Comparison of ENCODE assay signal across 8 cellular contexts in the genomic region with DNA sequence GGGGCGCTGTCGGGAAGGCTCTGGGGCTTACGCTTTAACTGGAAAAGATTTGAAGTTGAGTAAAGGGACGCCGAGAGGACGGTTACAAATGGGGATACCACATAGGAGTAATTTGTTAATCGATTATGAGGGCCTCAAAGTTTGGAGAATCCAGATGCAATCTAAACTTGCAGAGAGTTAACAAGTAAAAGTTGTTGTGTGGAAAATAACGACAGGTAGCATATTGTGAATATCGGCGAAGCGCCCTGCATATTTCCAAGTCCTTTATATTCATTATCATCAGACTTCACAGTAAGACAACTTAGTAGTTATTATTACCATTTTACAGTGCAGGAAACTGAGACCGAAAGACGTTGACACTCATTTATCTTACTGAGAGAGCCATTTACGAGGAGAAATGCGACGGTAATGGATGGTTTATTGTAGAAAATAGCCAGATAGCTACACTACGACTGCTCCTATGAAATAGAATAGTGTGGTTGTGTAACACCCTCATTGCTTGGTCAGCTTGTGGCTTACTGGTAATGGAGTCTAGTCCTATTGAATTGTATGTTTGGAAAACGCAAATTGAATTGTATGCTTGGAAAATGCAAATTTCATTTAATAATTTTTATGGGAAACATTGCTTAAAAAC. TPM values are rescaled to one million over a fixed set of nuclear protein-coding genes. Genes with fewer than 3 reads are reported as not detected.
A peak's percentile ranks its signal among the peaks of the same experiment; 100 is the strongest.
DNase-seq lines count a peak whose midpoint lies in the region; ATAC-seq and TF ChIP-seq lines count a peak whose summit lies in the region.

No MANE protein-coding gene starts in this region.

- no peaks in the 10 kb centered on the region for H3K9me3 ChIP-seq in CD8-positive, alpha-beta T cell (ENCODE audit: low read length)
- no peaks in the 10 kb centered on the region for H3K9me3 ChIP-seq in thyroid gland

- TF ChIP-seq CTCF in CD8-positive, alpha-beta T cell (IDR thresholded peaks at IDR 0.05), result no peak
- TF ChIP-seq CTCF in astrocyte of the cerebellum (IDR thresholded peaks at IDR 0.05; ENCODE audit: low read depth, low read length, missing control alignments), result no peak
- TF ChIP-seq CTCF in thyroid gland (IDR thresholded peaks at IDR 0.05), result no peak

- peaks cover 6% of the 10 kb centered on the region for H3K27me3 ChIP-seq in CD8-positive, alpha-beta T cell (ENCODE audit: insufficient read depth, low read length)
- peaks cover 4% of the 10 kb centered on the region for H3K27me3 ChIP-seq in thyroid gland

- no peak for DNase-seq in CD8-positive, alpha-beta T cell
- DNase-seq in astrocyte of the cerebellum (ENCODE audit: low read depth) (no peak), left kidney (ENCODE audit: low read depth, low spot score) (peak; percentile 28), thyroid gland (no peak), NCI-H146 (lab: John Stamatoyannopoulos, UW) (no peak), iPS-NIHi7 (ENCODE audit: extremely low spot score) (no peak), COLO668 (lab: John Stamatoyannopoulos, UW; ENCODE audit: unreplicated experiment) (no peak)

- H3K27ac ChIP-seq in CD8-positive, alpha-beta T cell (ENCODE audit: low read depth, low read length), result peak overlapping the region; percentile 86
- peak overlapping the region; percentile 85 to 93 (median 88) for H3K27ac ChIP-seq in thyroid gland

- H3K4me1 ChIP-seq in CD8-positive, alpha-beta T cell (ENCODE audit: insufficient read depth, low read length), result peaks cover 51% of the 10 kb centered on the region
- H3K4me1 ChIP-seq in thyroid gland, result peaks cover 41 to 50% of the 10 kb centered on the region in 2 donors

- whole genome bisulfite sequencing in thyroid gland, 2 donors, result 1 to 2% methylated on average over 18 of the region's 18 CpGs

- peaks cover 67% of the 10 kb centered on the region for H3K4me1 Mint-ChIP-seq in CD8-positive, alpha-beta T cell (ENCODE audit: low read depth)

- H3K4me3 ChIP-seq in CD8-positive, alpha-beta T cell (ENCODE audit: low read depth, low read length), result peak overlapping the region; percentile 73
- H3K4me3 ChIP-seq in astrocyte of the cerebellum (ENCODE audit: low read depth, low read length) (peak overlapping the region; percentile 84), thyroid gland (replicated peaks in 1 of 3) (peak overlapping the region; percentile 78 to 98 (median 89))

- H3K9me3 Mint-ChIP-seq in CD8-positive, alpha-beta T cell, result no peaks in the 10 kb centered on the region

- no peaks in the 10 kb centered on the region for H3K36me3 ChIP-seq in CD8-positive, alpha-beta T cell (ENCODE audit: insufficient read depth, low read length)
- no peaks in the 10 kb centered on the region for H3K36me3 ChIP-seq in thyroid gland

- peaks cover 24% of the 10 kb centered on the region for H3K27me3 Mint-ChIP-seq in CD8-positive, alpha-beta T cell (ENCODE audit: low read depth)

- no peak for ATAC-seq in CD8-positive, alpha-beta T cell

- H3K27ac Mint-ChIP-seq in CD8-positive, alpha-beta T cell, result peak overlapping the region; percentile 90

- POLR2A ChIA-PET in CD8-positive, alpha-beta T cell (lab: Charles Lee), result interaction anchor here (0.6 to 4.0 kb wide), 6 partner anchors 21 to 106 kb away, joined by 3 to 15 read pairs (median 4); a partner anchor contains a TSS

- TF ChIP-seq POLR2A in thyroid gland (IDR thresholded peaks at IDR 0.05), result no peak

- peak overlapping the region; percentile 89 for H3K4me3 Mint-ChIP-seq in CD8-positive, alpha-beta T cell

- no peak for TF ChIP-seq RAD21 in Ishikawa (IDR thresholded peaks at IDR 0.05; ENCODE audit: low read depth)

- TF ChIP-seq EP300 in Ishikawa (IDR thresholded peaks at IDR 0.05; ENCODE audit: borderline replicate concordance), result no peak

- CTCF ChIA-PET in CD8-positive, alpha-beta T cell (lab: Charles Lee), result interaction anchor here (0.7 to 1.1 kb wide), 3 partner anchors 11 to 161 kb away, joined by 3 to 4 read pairs (median 4); a partner anchor contains a TSS

- in situ Hi-C loops in astrocyte of the cerebellum (cut with HindIII; ENCODE audit: low sequenced_read_pairs), result no loop called here

- intact Hi-C loops in CD8-positive, alpha-beta T cell (cut with DNase I, micrococcal nuclease), result loop anchor here (1.0 to 10.0 kb wide), 11 partner anchors 73 to 1620 kb away; a partner anchor contains a TSS
- intact Hi-C loops in thyroid gland (cut with DNase I), result no loop called here

- peaks cover 7% of the 10 kb centered on the region for H3K36me3 Mint-ChIP-seq in CD8-positive, alpha-beta T cell

TF ChIP-seq in Ishikawa, 13 proteins besides CTCF, POLR2A, EP300 and RAD21:
- TF ChIP-seq TEAD4 (IDR thresholded peaks at IDR 0.05) (no peak), CREB1 (IDR thresholded peaks at IDR 0.05; ENCODE audit: low read depth) (no peak), CEBPB (IDR thresholded peaks at IDR 0.05) (peak; percentile 49; the same call in 1 of the 2 replicates)
- TF ChIP-seq, protein P1, sequence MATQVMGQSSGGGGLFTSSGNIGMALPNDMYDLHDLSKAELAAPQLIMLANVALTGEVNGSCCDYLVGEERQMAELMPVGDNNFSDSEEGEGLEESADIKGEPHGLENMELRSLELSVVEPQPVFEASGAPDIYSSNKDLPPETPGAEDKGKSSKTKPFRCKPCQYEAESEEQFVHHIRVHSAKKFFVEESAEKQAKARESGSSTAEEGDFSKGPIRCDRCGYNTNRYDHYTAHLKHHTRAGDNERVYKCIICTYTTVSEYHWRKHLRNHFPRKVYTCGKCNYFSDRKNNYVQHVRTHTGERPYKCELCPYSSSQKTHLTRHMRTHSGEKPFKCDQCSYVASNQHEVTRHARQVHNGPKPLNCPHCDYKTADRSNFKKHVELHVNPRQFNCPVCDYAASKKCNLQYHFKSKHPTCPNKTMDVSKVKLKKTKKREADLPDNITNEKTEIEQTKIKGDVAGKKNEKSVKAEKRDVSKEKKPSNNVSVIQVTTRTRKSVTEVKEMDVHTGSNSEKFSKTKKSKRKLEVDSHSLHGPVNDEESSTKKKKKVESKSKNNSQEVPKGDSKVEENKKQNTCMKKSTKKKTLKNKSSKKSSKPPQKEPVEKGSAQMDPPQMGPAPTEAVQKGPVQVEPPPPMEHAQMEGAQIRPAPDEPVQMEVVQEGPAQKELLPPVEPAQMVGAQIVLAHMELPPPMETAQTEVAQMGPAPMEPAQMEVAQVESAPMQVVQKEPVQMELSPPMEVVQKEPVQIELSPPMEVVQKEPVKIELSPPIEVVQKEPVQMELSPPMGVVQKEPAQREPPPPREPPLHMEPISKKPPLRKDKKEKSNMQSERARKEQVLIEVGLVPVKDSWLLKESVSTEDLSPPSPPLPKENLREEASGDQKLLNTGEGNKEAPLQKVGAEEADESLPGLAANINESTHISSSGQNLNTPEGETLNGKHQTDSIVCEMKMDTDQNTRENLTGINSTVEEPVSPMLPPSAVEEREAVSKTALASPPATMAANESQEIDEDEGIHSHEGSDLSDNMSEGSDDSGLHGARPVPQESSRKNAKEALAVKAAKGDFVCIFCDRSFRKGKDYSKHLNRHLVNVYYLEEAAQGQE (IDR thresholded peaks at IDR 0.05; ENCODE audit: low read depth), result no peak
- TF ChIP-seq, protein P2, sequence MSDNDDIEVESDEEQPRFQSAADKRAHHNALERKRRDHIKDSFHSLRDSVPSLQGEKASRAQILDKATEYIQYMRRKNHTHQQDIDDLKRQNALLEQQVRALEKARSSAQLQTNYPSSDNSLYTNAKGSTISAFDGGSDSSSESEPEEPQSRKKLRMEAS (IDR thresholded peaks at IDR 0.05), result no peak

RNA-seq across cellular contexts. Expression of a gene that starts 0.7 kb away (rescaled TPM):
- total RNA-seq in CD8-positive, alpha-beta T cell, result 10 to 100 TPM; 24.8 to 25.5 TPM
- total RNA-seq in thyroid gland, result 10 to 100 TPM; 37.8 to 53.6 (median 40.7) TPM

RNA-seq across cellular contexts. Expression of a gene that starts 12.3 kb away (rescaled TPM):
- not detected for total RNA-seq in CD8-positive, alpha-beta T cell
- total RNA-seq in thyroid gland, result not detected
